Comparison of ENCODE assay signal across 26 cellular contexts in genomic region chr20:15831201-15831600, GRCh38.
"Had no signal": no experiment of that assay in that cellular context is flagged by ENCODE, and none has a peak within 500 bp of the region (broad histone marks: within the 10 kb centered on the region; RNA-seq: fewer than 3 reads in every experiment).

No MANE protein-coding gene starts in this region.

- H3K36me3 ChIP-seq: adrenal gland, MG63, SJSA1 had no signal

- H3K27me3 ChIP-seq: adrenal gland, MG63, SJSA1 had no signal

- H3K27ac Mint-ChIP-seq: activated CD4-positive, alpha-beta T cell treated with anti-CD3 and anti-CD28 coated beads, Interleukin-2, amount 10 ng/mL, durations not matched to agents 24 days and 14 days; activated naive CD8-positive, alpha-beta T cell treated with anti-CD3 and anti-CD28 coated beads, Interleukin-2, amount 10 ng/mL, durations not matched to agents 7 days and 5 days; T-helper 1 cell treated with Interleukin-12 subunit alpha and Interleukin-12 subunit beta and Interleukin-4 antibody, amounts not matched to agents 30 μg/mL and 1 μg/mL, for 36 hours had no signal

- DNase-seq: activated CD4-positive, alpha-beta T cell treated with anti-CD3 and anti-CD28 coated beads, Interleukin-2, amount 10 ng/mL, durations not matched to agents 24 days and 14 days; activated CD4-positive, alpha-beta T cell treated with anti-CD3 and anti-CD28 coated beads, Interleukin-2, amount 50 U/mL, for 48 hours; activated CD4-positive, CD25-positive, alpha-beta regulatory T cell treated with anti-CD3 and anti-CD28 coated beads, Interleukin-2, amount 50 U/mL, for 72 hours; activated naive CD4-positive, alpha-beta T cell treated with anti-CD3 and anti-CD28 coated beads, Interleukin-2, amount 50 U/mL, for 16 hours; activated naive CD8-positive, alpha-beta T cell treated with anti-CD3 and anti-CD28 coated beads, Interleukin-2, amount 10 ng/mL, durations not matched to agents 7 days and 5 days; adrenal gland; anterior cingulate cortex; central memory CD4-positive, alpha-beta T cell; IMR-90; Kasumi-1; KBM-7; MG63; MV-4-11; NCI-H1092 treated with DMSO at 0.1 percent for 48 hours; NCI-H1417 treated with DMSO at 0.1 percent for 48 hours; NCI-H1694; NCI-H2029 treated with DMSO at 0.1 percent for 48 hours; NCI-H345; NCI-H510A; NCI-H526 treated with DMSO at 0.1 percent for 48 hours; NCI-H82; RPMI8226; SHP77; SW 1271 had no signal

- H3K4me1 ChIP-seq: adrenal gland, SJSA1 had no signal

- H3K4me3 ChIP-seq: adrenal gland, MG63, SJSA1 had no signal

- H3K27me3 Mint-ChIP-seq: activated CD4-positive, alpha-beta T cell treated with anti-CD3 and anti-CD28 coated beads, Interleukin-2, amount 10 ng/mL, durations not matched to agents 24 days and 14 days; activated naive CD8-positive, alpha-beta T cell treated with anti-CD3 and anti-CD28 coated beads, Interleukin-2, amount 10 ng/mL, durations not matched to agents 7 days and 5 days had no signal

- H3K36me3 Mint-ChIP-seq: activated naive CD8-positive, alpha-beta T cell treated with anti-CD3 and anti-CD28 coated beads, Interleukin-2, amount 10 ng/mL, durations not matched to agents 7 days and 5 days had no signal

- H3K27ac ChIP-seq: adrenal gland, SJSA1 had no signal

- H3K9me3 Mint-ChIP-seq: activated CD4-positive, alpha-beta T cell treated with anti-CD3 and anti-CD28 coated beads, Interleukin-2, amount 10 ng/mL, durations not matched to agents 24 days and 14 days; activated naive CD8-positive, alpha-beta T cell treated with anti-CD3 and anti-CD28 coated beads, Interleukin-2, amount 10 ng/mL, durations not matched to agents 7 days and 5 days; T-helper 1 cell treated with Interleukin-12 subunit alpha and Interleukin-12 subunit beta and Interleukin-4 antibody, amounts not matched to agents 30 μg/mL and 1 μg/mL, for 36 hours had no signal

- H3K4me1 Mint-ChIP-seq: activated CD4-positive, alpha-beta T cell treated with anti-CD3 and anti-CD28 coated beads, Interleukin-2, amount 10 ng/mL, durations not matched to agents 24 days and 14 days; activated naive CD8-positive, alpha-beta T cell treated with anti-CD3 and anti-CD28 coated beads, Interleukin-2, amount 10 ng/mL, durations not matched to agents 7 days and 5 days had no signal

- H3K4me3 Mint-ChIP-seq: activated CD4-positive, alpha-beta T cell treated with anti-CD3 and anti-CD28 coated beads, Interleukin-2, amount 10 ng/mL, durations not matched to agents 24 days and 14 days; activated naive CD8-positive, alpha-beta T cell treated with anti-CD3 and anti-CD28 coated beads, Interleukin-2, amount 10 ng/mL, durations not matched to agents 7 days and 5 days; T-helper 1 cell treated with Interleukin-12 subunit alpha and Interleukin-12 subunit beta and Interleukin-4 antibody, amounts not matched to agents 30 μg/mL and 1 μg/mL, for 36 hours had no signal

- H3K9me3 ChIP-seq: adrenal gland, MG63, SJSA1 had no signal
